In the genomic region with DNA sequence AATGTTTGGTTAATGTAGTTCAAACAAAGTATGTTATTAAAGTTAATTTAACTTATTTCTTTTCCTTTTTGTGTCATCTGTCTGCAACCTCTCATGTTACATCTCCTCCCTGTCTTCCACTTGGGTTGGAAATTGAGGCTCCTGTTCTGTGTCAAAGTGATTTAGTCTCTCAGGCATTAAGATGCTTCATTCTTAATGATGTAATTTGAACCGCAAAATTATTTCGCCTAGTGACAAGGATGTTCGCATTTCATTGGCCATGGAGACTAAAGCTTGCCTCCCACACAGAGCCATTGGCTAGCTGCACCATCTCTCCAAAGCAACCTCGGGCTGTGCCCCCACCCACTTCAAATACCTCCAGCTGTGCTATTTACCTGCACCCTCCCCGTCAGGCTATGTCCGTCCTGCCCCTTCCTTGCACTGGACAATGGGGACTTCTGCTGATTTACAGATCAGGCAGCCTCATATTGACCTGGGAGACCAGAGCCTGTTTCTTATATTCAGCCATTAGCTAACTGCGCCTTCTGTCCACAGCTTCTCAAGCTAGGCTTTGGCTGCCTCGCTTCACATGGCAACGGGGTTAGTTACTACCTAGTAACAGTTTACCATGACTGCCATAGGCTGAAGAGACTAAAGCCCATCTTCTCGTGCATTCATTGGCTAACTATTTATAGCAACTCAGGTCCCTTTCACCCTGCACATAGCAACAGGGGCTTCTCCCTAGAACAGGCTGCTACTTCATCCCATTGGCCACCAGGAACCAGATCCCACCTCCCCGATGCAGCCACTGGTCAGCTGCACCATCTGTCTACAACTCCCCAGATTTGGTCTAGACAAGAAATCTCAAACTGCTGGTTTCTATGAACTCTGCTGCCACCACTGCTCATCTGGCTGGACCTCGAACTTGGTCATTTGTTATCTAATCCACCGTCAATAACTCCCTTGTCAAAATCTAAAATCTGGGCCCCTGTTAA, we compare ENCODE assay signal across 8 cellular contexts. TPM values are rescaled to one million over a fixed set of nuclear protein-coding genes. Genes with fewer than 3 reads are reported as not detected.
A peak's percentile ranks its signal among the peaks of the same experiment; 100 is the strongest.
DNase-seq lines count a peak whose midpoint lies in the region; ATAC-seq and TF ChIP-seq lines count a peak whose summit lies in the region.

No MANE protein-coding gene starts in this region.

- H3K4me1 Mint-ChIP-seq in nephron, result peaks cover 18% of the 10 kb centered on the region

- peak; percentile 90 for DNase-seq in COR-L47 (lab: John Stamatoyannopoulos, UW)
- peak; percentile 60 for DNase-seq in NCI-H226
- no peak for DNase-seq in activated naive CD4-positive, alpha-beta T cell treated with anti-CD3 and anti-CD28 coated beads, Interleukin-2, amount 50 U/mL, for 72 hours (ENCODE audit: low spot score in 2 of 2)
- peak; percentile 94 for DNase-seq in globus pallidus (ENCODE audit: low spot score)
- no peak for DNase-seq in NOMO-1 treated with dmso at 0.1 percent for 144 hours (lab: John Stamatoyannopoulos, UW; ENCODE audit: unreplicated experiment)

- no peak overlapping the region for H3K27ac Mint-ChIP-seq in activated naive CD4-positive, alpha-beta T cell treated with anti-CD3 and anti-CD28 coated beads, Interleukin-2, amount 50 U/mL, for 72 hours
- peak overlapping the region; percentile 99 to 100 (median 99) for H3K27ac Mint-ChIP-seq in nephron

- H3K36me3 Mint-ChIP-seq in activated naive CD4-positive, alpha-beta T cell treated with anti-CD3 and anti-CD28 coated beads, Interleukin-2, amount 50 U/mL, for 72 hours, result peaks cover 8 to 15% of the 10 kb centered on the region in 2 donors
- no peaks in the 10 kb centered on the region for H3K36me3 Mint-ChIP-seq in nephron (ENCODE audit: low read depth)

- peaks cover 4% of the 10 kb centered on the region for H3K27me3 Mint-ChIP-seq in nephron (ENCODE audit: low read depth)

- TF ChIP-seq CTCF in nephron (IDR thresholded peaks at IDR 0.05; ENCODE audit: unreplicated experiment in 3 of 3), result no peak

- H3K9me3 Mint-ChIP-seq in activated naive CD4-positive, alpha-beta T cell treated with anti-CD3 and anti-CD28 coated beads, Interleukin-2, amount 50 U/mL, for 72 hours, result peaks cover 0 to 3% of the 10 kb centered on the region in 2 donors
- peaks cover 22% of the 10 kb centered on the region for H3K9me3 Mint-ChIP-seq in nephron

- ATAC-seq in GM19035 (IDR thresholded peaks at IDR 0.05; ENCODE audit: unreplicated experiment) (peak; percentile 89), HG03108 (IDR thresholded peaks at IDR 0.05; ENCODE audit: unreplicated experiment) (peak; percentile 86)
- peak; percentile 27 to 45 for ATAC-seq in activated naive CD4-positive, alpha-beta T cell treated with anti-CD3 and anti-CD28 coated beads, Interleukin-2, amount 50 U/mL, for 72 hours

- peak overlapping the region; percentile 84 to 88 (median 87) for H3K4me3 Mint-ChIP-seq in nephron

RNA-seq across cellular contexts. Expression of gene ZNF157, which starts 8.6 kb away (rescaled TPM):
- total RNA-seq in activated naive CD4-positive, alpha-beta T cell treated with anti-CD3 and anti-CD28 coated beads, Interleukin-2, amount 50 U/mL, for 72 hours, result 1 to 10 TPM; 1.0 to 2.6 TPM

Comparison
In these comparisons a context has a peak if more than half of its experiments do, and no peak if none do; other contexts are left out.
1. DNase-seq: peak in COR-L47 (single experiment), NCI-H226 (single experiment) and globus pallidus (single experiment); none in activated naive CD4-positive, alpha-beta T cell treated with anti-CD3 and anti-CD28 coated beads, Interleukin-2, amount 50 U/mL, for 72 hours (0 of 2) and NOMO-1 treated with dmso at 0.1 percent for 144 hours (single experiment).
2. ATAC-seq: peak in every context shown above with its lines; median percentile 89 in GM19035; 86 in HG03108; 36 in activated naive CD4-positive, alpha-beta T cell treated with anti-CD3 and anti-CD28 coated beads, Interleukin-2, amount 50 U/mL, for 72 hours.
3. H3K27ac Mint-ChIP-seq: peak in nephron (3 of 3); none in activated naive CD4-positive, alpha-beta T cell treated with anti-CD3 and anti-CD28 coated beads, Interleukin-2, amount 50 U/mL, for 72 hours (0 of 2).